ENCODE assay signal across 8 cellular contexts in genomic region chr5:78647411-78647818, GRCh38. TPM values are rescaled to one million over a fixed set of nuclear protein-coding genes. Genes with fewer than 3 reads are reported as not detected.
DNase-seq lines count a peak whose midpoint lies in the region; ATAC-seq, FAIRE-seq and TF ChIP-seq lines count a peak whose summit lies in the region.

No MANE protein-coding gene starts in this region.

- peak overlapping the region; percentile 78 for H3K27ac Mint-ChIP-seq in WTC11

- no peaks in the 10 kb centered on the region for H3K9me3 ChIP-seq in prostate gland

- H3K27me3 Mint-ChIP-seq in WTC11 (ENCODE audit: low read depth), result no peaks in the 10 kb centered on the region; the same call in 1 of the 2 replicates

- FAIRE-seq in frontal cortex (lab: Jason Lieb, UNC), result no peak

- POLR2A ChIA-PET in WTC11 (lab: Charles Lee), result no interaction called here

- WGBS in prostate gland, result 3% methylated on average over 17 of the region's 17 CpGs

- CTCF ChIA-PET in WTC11 (lab: Charles Lee), result interaction anchor here (0.8 to 1.4 kb wide), 2 partner anchors 138 to 252 kb away, joined by 3 to 5 read pairs; no protein-coding TSS in a partner anchor

- peak overlapping the region; percentile 88 for H3K4me3 Mint-ChIP-seq in WTC11

- peak overlapping the region; percentile 84 to 91 for H3K27ac ChIP-seq in prostate gland

- no peaks in the 10 kb centered on the region for H3K36me3 ChIP-seq in prostate gland

- H3K27me3 ChIP-seq in prostate gland (replicated peaks; ENCODE audit: insufficient read depth), result no peaks in the 10 kb centered on the region

- no peak for TF ChIP-seq POLR2A in prostate gland (IDR thresholded peaks at IDR 0.05)

- intact Hi-C loops in prostate gland (cut with DNase I), result loop anchor here (5.0 kb wide), 2 partner anchors 110 to 180 kb away; no protein-coding TSS in a partner anchor

- no peaks in the 10 kb centered on the region for H3K4me1 ChIP-seq in prostate gland (replicated peaks)

- peaks cover 9% of the 10 kb centered on the region for H3K36me3 Mint-ChIP-seq in WTC11

- H3K4me1 Mint-ChIP-seq in WTC11, result peaks cover 41% of the 10 kb centered on the region

- ATAC-seq in WTC11 (peak; percentile 5; the same call in 1 of the 2 replicates), GM21367 (IDR thresholded peaks at IDR 0.05; ENCODE audit: unreplicated experiment) (no peak), HG02970 (IDR thresholded peaks at IDR 0.05; ENCODE audit: low FRiP score, unreplicated experiment) (no peak), GM18873 (IDR thresholded peaks at IDR 0.05; ENCODE audit: low FRiP score, unreplicated experiment) (no peak)

- no peaks in the 10 kb centered on the region for H3K9me3 Mint-ChIP-seq in WTC11

- H3K4me3 ChIP-seq in HFF-Myc (replicated peaks; ENCODE audit: low read depth, low read length), result peak overlapping the region; percentile 63
- H3K4me3 ChIP-seq in prostate gland, result peak overlapping the region; percentile 71 to 74

- TF ChIP-seq CTCF in HFF-Myc (IDR thresholded peaks at IDR 0.05; ENCODE audit: low read depth, low read length, missing control alignments) (no peak), WTC11 (IDR thresholded peaks at IDR 0.05) (no peak), prostate gland (IDR thresholded peaks at IDR 0.05) (no peak)

- DNase-seq in CD1c-positive myeloid dendritic cell (ENCODE audit: extremely low spot score) (peak; percentile 52), HFF-Myc (ENCODE audit: extremely low read depth, low read depth) (no peak), WTC11 (ENCODE audit: low spot score) (no peak), frontal cortex (ENCODE audit: low spot score in 2 of 2) (peak; percentile 24 to 34), prostate gland (ENCODE audit: low spot score) (no peak)

TF ChIP-seq in WTC11, 78 proteins besides CTCF, POLR2A, EP300 and RAD21:
- TF ChIP-seq TP53 (CRISPR knock-in tag; IDR thresholded peaks at IDR 0.05) (no peak), HMGXB4 (CRISPR knock-in tag; IDR thresholded peaks at IDR 0.05) (no peak), FOXP1 (CRISPR knock-in tag; IDR thresholded peaks at IDR 0.05; ENCODE audit: borderline replicate concordance) (no peak), FOXK1 (CRISPR knock-in tag; IDR thresholded peaks at IDR 0.05) (no peak), KAT7 (CRISPR knock-in tag; IDR thresholded peaks at IDR 0.05; ENCODE audit: borderline replicate concordance) (no peak), NFATC4 (CRISPR knock-in tag; IDR thresholded peaks at IDR 0.05) (no peak), NR3C1 (CRISPR knock-in tag; conservative IDR thresholded peaks at IDR 0.05; ENCODE audit: low read depth) (no peak), ZNF219 (CRISPR knock-in tag; IDR thresholded peaks at IDR 0.05; ENCODE audit: borderline replicate concordance) (no peak), AFF4 (CRISPR knock-in tag; IDR thresholded peaks at IDR 0.05; ENCODE audit: borderline replicate concordance) (no peak)

RNA-seq across cellular contexts. Expression of gene LHFPL2, which starts 1.2 kb away (rescaled TPM):
- total RNA-seq in WTC11 (2021) (34.4 to 40.6 TPM (median 36.6 TPM) in 3 replicates), frontal cortex (23.2 TPM), prostate gland (10 to 100 TPM; 13.7 to 40.4 TPM)

Comparison
In these comparisons a context has a peak if more than half of its experiments do, and no peak if none do; other contexts are left out.
1. DNase-seq: peak in CD1c-positive myeloid dendritic cell (single experiment) and frontal cortex (2 of 2); none in HFF-Myc (single experiment), WTC11 (single experiment) and prostate gland (single experiment).